ENCODE assay signal across 9 cellular contexts in genomic region chr7:130894146-130895005, GRCh38.
A peak's percentile ranks its signal among the peaks of the same experiment; 100 is the strongest.
DNase-seq lines count a peak whose midpoint lies in the region; ATAC-seq, FAIRE-seq and TF ChIP-seq lines count a peak whose summit lies in the region.
"Had no signal": no experiment of that assay in that cellular context is flagged by ENCODE, and none has a peak within 500 bp of the region (broad histone marks: within the 10 kb centered on the region; RNA-seq: fewer than 3 reads in every experiment).

No MANE protein-coding gene starts in this region.

- dilution Hi-C loops in endothelial cell of umbilical vein (cut with MboI; ENCODE audit: extremely low pct_ligation_motif_present, low sequenced_read_pairs) = no loop called here

- H3K9me3 ChIP-seq in endothelial cell of umbilical vein (replicated peaks; ENCODE audit: control insufficient read depth, insufficient read depth, low read length) (no peaks in the 10 kb centered on the region), osteoblast (ENCODE audit: low read depth, low read length) (no peaks in the 10 kb centered on the region)

- intact Hi-C loops in endothelial cell of umbilical vein (cut with micrococcal nuclease) = loop anchor here (1.0 to 10.0 kb wide), 3 partner anchors 7 to 590 kb away; no protein-coding TSS in a partner anchor

- peak overlapping the region; percentile 62 for H3K27ac ChIP-seq in endothelial cell of umbilical vein (ENCODE audit: insufficient read depth, low read depth, low read length)
- H3K27ac ChIP-seq in osteoblast (ENCODE audit: low read depth, low read length) = peak overlapping the region; percentile 96
- H3K27ac ChIP-seq: KMS-11 had no signal

- TF ChIP-seq POLR2A in endothelial cell of umbilical vein (IDR thresholded peaks at IDR 0.05; ENCODE audit: low read depth, low read length) = no peak

- H3K9me1 ChIP-seq in endothelial cell of umbilical vein (replicated peaks; ENCODE audit: control insufficient read depth, extremely low read depth, insufficient read depth, low read length) = no peaks in the 10 kb centered on the region

- no TSS peak for BruUV-seq in endothelial cell of umbilical vein (replicated peaks; lab: Mats Ljungman, UMichigan)

- peak overlapping the region; percentile 12 for H3K9ac ChIP-seq in endothelial cell of umbilical vein (replicated peaks; ENCODE audit: extremely low read depth, insufficient read depth, low read length)
- H3K9ac ChIP-seq: KMS-11 had no signal

- H3K36me3 ChIP-seq in endothelial cell of umbilical vein (ENCODE audit: control insufficient read depth in 2 of 2, extremely low read depth in 1 of 2, insufficient read depth in 2 of 2, low read length in 2 of 2) (peaks cover 25 to 30% of the 10 kb centered on the region in 2 experiments), osteoblast (ENCODE audit: insufficient read depth, low read length) (peaks cover 85% of the 10 kb centered on the region)

- H2AFZ ChIP-seq in endothelial cell of umbilical vein (ENCODE audit: low read depth, low read length) (no peak overlapping the region), osteoblast (ENCODE audit: low read length) (no peak overlapping the region)

- CTCF ChIA-PET in endothelial cell of umbilical vein (lab: Charles Lee) = interaction anchor here (0.7 to 7.2 kb wide), 9 partner anchors 8 to 146 kb away, joined by 4 to 175 read pairs (median 13); no protein-coding TSS in a partner anchor

- TF ChIP-seq CTCF in endothelial cell of umbilical vein (IDR thresholded peaks at IDR 0.05; ENCODE audit: extremely low read depth in 1 of 2, insufficient read depth in 1 of 2, low read depth in 1 of 2, low read length in 2 of 2) = no peak
- TF ChIP-seq CTCF in osteoblast (IDR thresholded peaks at IDR 0.05; ENCODE audit: extremely low read depth, low read depth, low read length) = no peak

- no peaks in the 10 kb centered on the region for H3K27me3 ChIP-seq in endothelial cell of umbilical vein (ENCODE audit: control insufficient read depth in 2 of 2, insufficient read depth in 2 of 2, low read length in 2 of 2)
- no peaks in the 10 kb centered on the region for H3K27me3 ChIP-seq in osteoblast (ENCODE audit: insufficient read depth, low read length)

- H3K79me2 ChIP-seq in endothelial cell of umbilical vein (ENCODE audit: control insufficient read depth, insufficient read depth, low read length) (peaks cover 94% of the 10 kb centered on the region), osteoblast (ENCODE audit: insufficient read depth, low read length) (peaks cover 93% of the 10 kb centered on the region)

- H4K20me1 ChIP-seq in endothelial cell of umbilical vein (replicated peaks; ENCODE audit: control insufficient read depth, extremely low read depth, insufficient read depth, low read length) = peaks cover 3% of the 10 kb centered on the region
- peaks cover 71% of the 10 kb centered on the region for H4K20me1 ChIP-seq in osteoblast (ENCODE audit: insufficient read depth, low read length)

- no peak for FAIRE-seq in endothelial cell of umbilical vein (lab: Jason Lieb, UNC)

- H3K4me1 ChIP-seq in endothelial cell of umbilical vein (ENCODE audit: control insufficient read depth, extremely low read depth, insufficient read depth, low read length) (peaks cover 69% of the 10 kb centered on the region), osteoblast (ENCODE audit: insufficient read depth, low read length) (peaks cover 89% of the 10 kb centered on the region)

- H3K4me3 ChIP-seq in endothelial cell of umbilical vein (replicated peaks in 1 of 3; ENCODE audit: insufficient read depth in 1 of 3, low read depth in 1 of 3, low read length in 3 of 3) (no peak overlapping the region), osteoblast (ENCODE audit: insufficient read depth, low read length) (peak overlapping the region; percentile 13)

- no peak for ATAC-seq in HG03457 (IDR thresholded peaks at IDR 0.05; ENCODE audit: unreplicated experiment)

- DNase-seq in HCEC 1CT (peak; percentile 78), SHP77 treated with DMSO at 0.1 percent for 48 hours (lab: John Stamatoyannopoulos, UW) (peak; percentile 46), endothelial cell of umbilical vein (ENCODE audit: low read depth, low spot score) (peak; percentile 54), osteoblast (ENCODE audit: insufficient read length, low spot score, missing footprints) (no peak), SKM-1 (lab: John Stamatoyannopoulos, UW; ENCODE audit: unreplicated experiment) (no peak), ecto neural progenitor cell (ENCODE audit: low spot score) (no peak), retina (no peak)

- H3K4me2 ChIP-seq in endothelial cell of umbilical vein (ENCODE audit: insufficient read depth, low read length) = no peak overlapping the region
- H3K4me2 ChIP-seq in osteoblast (ENCODE audit: insufficient read depth, low read length) = peak overlapping the region; percentile 31
- H3K4me2 ChIP-seq: KMS-11 had no signal

- POLR2A ChIA-PET in endothelial cell of umbilical vein (lab: Charles Lee) = interaction anchor here (0.6 kb wide), 1 partner anchor 19 kb away, joined by 3 read pairs; no protein-coding TSS in a partner anchor

TF ChIP-seq in endothelial cell of umbilical vein, 7 proteins besides CTCF, POLR2A, EP300 and RAD21:
- TF ChIP-seq, protein P1, sequence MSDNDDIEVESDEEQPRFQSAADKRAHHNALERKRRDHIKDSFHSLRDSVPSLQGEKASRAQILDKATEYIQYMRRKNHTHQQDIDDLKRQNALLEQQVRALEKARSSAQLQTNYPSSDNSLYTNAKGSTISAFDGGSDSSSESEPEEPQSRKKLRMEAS (IDR thresholded peaks at IDR 0.05; ENCODE audit: insufficient read depth, insufficient read length) = no peak
- TF ChIP-seq GATA2 (IDR thresholded peaks at IDR 0.05; ENCODE audit: insufficient read depth, insufficient read length, low read depth, low read length) (no peak), POLR2AphosphoS5 (IDR thresholded peaks at IDR 0.05; ENCODE audit: insufficient read depth, low read depth, low read length) (no peak), FOS (IDR thresholded peaks at IDR 0.05; ENCODE audit: borderline replicate concordance, insufficient read depth, low read length) (no peak), MYC (IDR thresholded peaks at IDR 0.05; ENCODE audit: low read depth, low read length) (no peak), EZH2 (IDR thresholded peaks at IDR 0.05; ENCODE audit: borderline replicate concordance, low read depth, low read length, severe bottlenecking) (no peak), JUN (IDR thresholded peaks at IDR 0.05; ENCODE audit: borderline replicate concordance, insufficient read depth, insufficient read length, low read depth) (no peak)

Comparison
In these comparisons a context has a peak if more than half of its experiments do, and no peak if none do; other contexts are left out.
1. DNase-seq: peak in HCEC 1CT (single experiment), SHP77 treated with DMSO at 0.1 percent for 48 hours (single experiment) and endothelial cell of umbilical vein (single experiment); none in osteoblast (single experiment), SKM-1 (single experiment), ecto neural progenitor cell (single experiment) and retina (single experiment).